Comparison of ENCODE assay signal across 14 cellular contexts in genomic region chr19:17225051-17225450, GRCh38. TPM values are rescaled to one million over a fixed set of nuclear protein-coding genes. Genes with fewer than 3 reads are reported as not detected.
A peak's percentile ranks its signal among the peaks of the same experiment; 100 is the strongest.
DNase-seq lines count a peak whose midpoint lies in the region; ATAC-seq and TF ChIP-seq lines count a peak whose summit lies in the region.
"Had no signal": no experiment of that assay in that cellular context is flagged by ENCODE, and none has a peak within 500 bp of the region (broad histone marks: within the 10 kb centered on the region; RNA-seq: fewer than 3 reads in every experiment).

No MANE protein-coding gene starts in this region.

- no peak overlapping the region for H3K27ac Mint-ChIP-seq in Caco-2 (ENCODE audit: unreplicated experiment)
- no peak overlapping the region for H3K27ac Mint-ChIP-seq in activated CD4-positive, alpha-beta memory T cell treated with anti-CD3 and anti-CD28 coated beads for 36 hours
- peak overlapping the region in 1 of 2 donors; percentile 99 for H3K27ac Mint-ChIP-seq in natural killer cell

- DNase-seq in NCI-H82 (lab: John Stamatoyannopoulos, UW) = peak; percentile 45
- DNase-seq in NCI-H82 treated with DMSO at 0.1 percent for 48 hours (lab: John Stamatoyannopoulos, UW; ENCODE audit: unreplicated experiment) = no peak
- no peak for DNase-seq in Caco-2
- no peak for DNase-seq in activated CD4-positive, alpha-beta memory T cell treated with anti-CD3 and anti-CD28 coated beads for 36 hours
- no peak for DNase-seq in natural killer cell
- DNase-seq in stimulated activated CD4-positive, alpha-beta T cell treated with anti-CD3 and anti-CD28 coated beads, Interleukin-15, amount 100 ng/mL, for 24 hours = no peak
- no peak for DNase-seq in iPS-NIHi11 (ENCODE audit: low spot score)
- DNase-seq in coronary artery (ENCODE audit: low spot score) = no peak
- DNase-seq: activated CD4-positive, alpha-beta T cell treated with anti-CD3 and anti-CD28 coated beads, Interleukin-2, amount 50 U/mL, for 48 hours; heart right ventricle; left cardiac atrium; NCI-H1930; stomach had no signal

- H3K36me3 ChIP-seq in Caco-2 (ENCODE audit: control insufficient read depth, insufficient read depth, low read length) = no peaks in the 10 kb centered on the region

- H3K27me3 ChIP-seq in Caco-2 (replicated peaks; ENCODE audit: control insufficient read depth, insufficient read depth, low read length) = no peaks in the 10 kb centered on the region
- H3K27me3 ChIP-seq: heart right ventricle, stomach had no signal

- H3K36me3 Mint-ChIP-seq in Caco-2 (ENCODE audit: insufficient read depth, unreplicated experiment) (peaks cover 25% of the 10 kb centered on the region), natural killer cell (no peaks in the 10 kb centered on the region)
- no peaks in the 10 kb centered on the region for H3K36me3 Mint-ChIP-seq in activated CD4-positive, alpha-beta memory T cell treated with anti-CD3 and anti-CD28 coated beads for 36 hours

- H3K4me3 Mint-ChIP-seq in Caco-2 (ENCODE audit: unreplicated experiment) (peak overlapping the region; percentile 77), natural killer cell (peak overlapping the region; percentile 52)
- H3K4me3 Mint-ChIP-seq in activated CD4-positive, alpha-beta memory T cell treated with anti-CD3 and anti-CD28 coated beads for 36 hours = peak overlapping the region; percentile 20

- TF ChIP-seq CTCF in Caco-2 (IDR thresholded peaks at IDR 0.05; ENCODE audit: insufficient read depth in 1 of 2, low read depth in 1 of 2, low read length in 1 of 2, severe bottlenecking in 1 of 2, unreplicated experiment in 1 of 2) (no peak), natural killer cell (IDR thresholded peaks at IDR 0.05) (no peak), coronary artery (IDR thresholded peaks at IDR 0.05) (no peak)

- BruUV-seq in Caco-2 (replicated peaks; lab: Mats Ljungman, UMichigan) = no TSS peak

- H3K9me3 Mint-ChIP-seq in Caco-2 (ENCODE audit: unreplicated experiment) (no peaks in the 10 kb centered on the region), natural killer cell (no peaks in the 10 kb centered on the region)
- no peaks in the 10 kb centered on the region for H3K9me3 Mint-ChIP-seq in activated CD4-positive, alpha-beta memory T cell treated with anti-CD3 and anti-CD28 coated beads for 36 hours

- intact Hi-C loops in Caco-2 (cut with micrococcal nuclease; ENCODE audit: unreplicated experiment) (loop anchor here (5.0 kb wide), 1 partner anchor 42 kb away; the partner anchor contains the start of gene BABAM1), natural killer cell (cut with micrococcal nuclease) (loop anchor here (5.0 kb wide), 2 partner anchors 42 to 98 kb away; partner anchors contain the start of gene BABAM1)
- intact Hi-C loops in activated CD4-positive, alpha-beta memory T cell treated with anti-CD3 and anti-CD28 coated beads for 36 hours (cut with micrococcal nuclease) = loop anchor here (5.0 kb wide), 1 partner anchor 82 kb away; the partner anchor contains the start of genes DDA1 and MRPL34

- no peak overlapping the region for H3K27ac ChIP-seq in coronary artery

- 0 out of 2 replicates have a peak, but pooled peaks cover 5% of the 10 kb centered on the region for H3K4me1 ChIP-seq in Caco-2

- POLR2A ChIA-PET in Caco-2 (lab: Charles Lee) = interaction anchor here (0.6 kb wide), 1 partner anchor 21 kb away, joined by 5 read pairs; no protein-coding TSS in a partner anchor
- POLR2A ChIA-PET in activated CD4-positive, alpha-beta memory T cell treated with anti-CD3 and anti-CD28 coated beads for 36 hours (lab: Charles Lee) = interaction anchor here (1.7 to 2.5 kb wide), 2 partner anchors 10 to 58 kb away, joined by 5 to 25 read pairs; partner anchors contain the start of gene USE1

- CTCF ChIA-PET in Caco-2 (lab: Charles Lee) = no interaction called here
- CTCF ChIA-PET in activated CD4-positive, alpha-beta memory T cell treated with anti-CD3 and anti-CD28 coated beads for 36 hours (lab: Charles Lee) = interaction anchor here (2.7 kb wide), 1 partner anchor 10 kb away, joined by 22 read pairs; no protein-coding TSS in a partner anchor

- no peaks in the 10 kb centered on the region for H3K9me3 ChIP-seq in Caco-2
- H3K9me3 ChIP-seq: heart right ventricle, stomach had no signal

- H3K27me3 Mint-ChIP-seq in Caco-2 (ENCODE audit: insufficient read depth, unreplicated experiment) (no peaks in the 10 kb centered on the region), natural killer cell (ENCODE audit: low read depth in 2 of 2) (no peaks in the 10 kb centered on the region)
- H3K27me3 Mint-ChIP-seq in activated CD4-positive, alpha-beta memory T cell treated with anti-CD3 and anti-CD28 coated beads for 36 hours = no peaks in the 10 kb centered on the region

- ATAC-seq in natural killer cell = no peak

- H3K4me1 Mint-ChIP-seq in Caco-2 (ENCODE audit: low read depth, unreplicated experiment) (no peaks in the 10 kb centered on the region), natural killer cell (peaks cover 8 to 11% of the 10 kb centered on the region in 2 donors)
- H3K4me1 Mint-ChIP-seq in activated CD4-positive, alpha-beta memory T cell treated with anti-CD3 and anti-CD28 coated beads for 36 hours (ENCODE audit: low read depth) = peaks cover 6% of the 10 kb centered on the region

- H3K4me3 ChIP-seq in Caco-2 (ENCODE audit: low read depth, low read length) = no peak overlapping the region
- H3K4me3 ChIP-seq in coronary artery = no peak overlapping the region

RNA-seq across cellular contexts. Expression of gene OCEL1, which starts 1.0 kb away (rescaled TPM):
- total RNA-seq in Caco-2 (2022) = 14.9 and 20.3 TPM in 2 replicates
- total RNA-seq in activated CD4-positive, alpha-beta memory T cell treated with anti-CD3 and anti-CD28 coated beads for 36 hours = 10 to 100 TPM; 17.6 to 17.9 TPM
- 10 to 100 TPM; 28.1 to 39.1 (median 37.0) TPM for total RNA-seq in natural killer cell

RNA-seq across cellular contexts. Expression of gene USE1, which starts 9.9 kb away (rescaled TPM):
- total RNA-seq in Caco-2 (2022) (20.2 and 20.7 TPM in 2 replicates), natural killer cell (10 to 100 TPM; 16.4 to 21.1 (median 20.9) TPM)
- 10 to 100 TPM; 24.6 to 28.5 TPM for total RNA-seq in activated CD4-positive, alpha-beta memory T cell treated with anti-CD3 and anti-CD28 coated beads for 36 hours

RNA-seq across cellular contexts. Expression of gene NR2F6, which starts 20.7 kb away (rescaled TPM):
- total RNA-seq in Caco-2 (2022) = 94.4 and 96.5 TPM in 2 replicates
- total RNA-seq in activated CD4-positive, alpha-beta memory T cell treated with anti-CD3 and anti-CD28 coated beads for 36 hours = 10 to 100 TPM; 10.2 to 10.4 TPM
- 1 to 10 TPM; 1.3 to 4.2 (median 1.8) TPM for total RNA-seq in natural killer cell

RNA-seq across cellular contexts. Expression of gene USHBP1, which starts 39.5 kb away (rescaled TPM):
- not detected in 2 replicates for total RNA-seq in Caco-2 (2022)
- under 1 TPM in 1 of 2 experiments, not detected in 1; 0.24 TPM for total RNA-seq in activated CD4-positive, alpha-beta memory T cell treated with anti-CD3 and anti-CD28 coated beads for 36 hours
- total RNA-seq in natural killer cell = not detected
- total RNA-seq: A172 had no signal

RNA-seq across cellular contexts. Expression of gene BABAM1, which starts 42.2 kb away (rescaled TPM):
- total RNA-seq in Caco-2 (2022) (91.7 and 98.8 TPM in 2 replicates), natural killer cell (100 to 1,000 TPM; 106 to 127 (median 106) TPM)
- 100 to 1,000 TPM; 110 TPM for total RNA-seq in activated CD4-positive, alpha-beta memory T cell treated with anti-CD3 and anti-CD28 coated beads for 36 hours

Comparison
In these comparisons a context has a peak if more than half of its experiments do, and no peak if none do; other contexts are left out.
1. H3K4me3 Mint-ChIP-seq: peak in every context shown above with its lines; median percentile 77 in Caco-2; 52 in natural killer cell; 20 in activated CD4-positive, alpha-beta memory T cell treated with anti-CD3 and anti-CD28 coated beads for 36 hours.